8 cellular contexts compared by ENCODE assay signal in genomic region chr12:89352242-89352491, GRCh38. TPM values are rescaled to one million over a fixed set of nuclear protein-coding genes. Genes with fewer than 3 reads are reported as not detected.
DNase-seq lines count a peak whose midpoint lies in the region; ATAC-seq and TF ChIP-seq lines count a peak whose summit lies in the region.

No MANE protein-coding gene starts in this region.

- H3K4me3 Mint-ChIP-seq in T-cell: peak overlapping the region; percentile 84 to 88 (median 87)

- CTCF ChIA-PET in T-cell (lab: Charles Lee): interaction anchor here in 1 of 2 donors (1.2 to 1.5 kb wide), 2 partner anchors 89 to 107 kb away, joined by 3 to 5 read pairs; no protein-coding TSS in a partner anchor

- peak in 2 of 3 donors; percentile 95 to 99 for TF ChIP-seq POLR2A in spleen (IDR thresholded peaks at IDR 0.05)

- H3K9me3 ChIP-seq in right atrium auricular region (no peaks in the 10 kb centered on the region), spleen (no peaks in the 10 kb centered on the region)

- DNase-seq in NCI-H2107 treated with DMSO at 0.1 percent for 48 hours (lab: John Stamatoyannopoulos, UW; ENCODE audit: unreplicated experiment) (peak; percentile 64), NCI-H2107 (lab: John Stamatoyannopoulos, UW) (no peak), T-cell (no peak), right atrium auricular region (ENCODE audit: low spot score) (no peak), spleen (no peak), Ammon's horn (ENCODE audit: low spot score) (no peak)
- no peak for DNase-seq in stimulated activated CD8-positive, alpha-beta memory T cell treated with anti-CD3 and anti-CD28 coated beads, Interleukin-4, amount 100 ng/mL, for 48 hours

- no peaks in the 10 kb centered on the region for H3K9me3 Mint-ChIP-seq in T-cell

- no peaks in the 10 kb centered on the region for H3K27me3 ChIP-seq in right atrium auricular region
- H3K27me3 ChIP-seq in spleen (replicated peaks in 1 of 7): no peaks in the 10 kb centered on the region

- H3K4me1 ChIP-seq in right atrium auricular region (peaks cover 0 to 49% of the 10 kb centered on the region in 2 donors), spleen (peaks cover 23 to 87% (median 67%) of the 10 kb centered on the region in 6 donors)

- peak overlapping the region; percentile 89 to 92 for H3K27ac Mint-ChIP-seq in T-cell

- 0 to 1% (median 0%) methylated on average over 10 of the region's 10 CpGs for WGBS in spleen, 5 donors

- no peaks in the 10 kb centered on the region for H3K27me3 Mint-ChIP-seq in T-cell

- H3K36me3 Mint-ChIP-seq in T-cell: no peaks in the 10 kb centered on the region

- peak overlapping the region; percentile 99 to 100 for H3K27ac ChIP-seq in right atrium auricular region
- H3K27ac ChIP-seq in spleen: peak overlapping the region; percentile 97 to 100 (median 98)

- peak overlapping the region; percentile 84 to 88 for H3K4me3 ChIP-seq in right atrium auricular region
- peak overlapping the region; percentile 79 to 93 (median 84) for H3K4me3 ChIP-seq in spleen

- H3K4me1 Mint-ChIP-seq in T-cell: peaks cover 49 to 69% (median 49%) of the 10 kb centered on the region in 3 donors

- POLR2A ChIA-PET in T-cell (lab: Charles Lee): interaction anchor here in 1 of 2 donors (0.6 kb wide), 1 partner anchor 239 kb away, joined by 3 read pairs; no protein-coding TSS in a partner anchor

- no peak for ATAC-seq in T-cell (replicated peaks in 1 of 4)
- ATAC-seq in HG03354 (IDR thresholded peaks at IDR 0.05; ENCODE audit: poor library complexity, severe bottlenecking, unreplicated experiment): no peak

- intact Hi-C loops in spleen (cut with DNase I; ENCODE audit: low total_unique reads): loop anchor here (5.0 to 10.0 kb wide), 2 partner anchors 170 to 297 kb away; partner anchors contain the start of gene GALNT4

- H3K36me3 ChIP-seq in right atrium auricular region (peaks cover 22% of the 10 kb centered on the region), spleen (peaks cover 0 to 36% (median 20%) of the 10 kb centered on the region in 6 donors)

- no peak for TF ChIP-seq CTCF in right atrium auricular region (IDR thresholded peaks at IDR 0.05)
- TF ChIP-seq CTCF in spleen (IDR thresholded peaks at IDR 0.05 in 8 of 11, conservative IDR thresholded peaks at IDR 0.05 in 3 of 11): peak in 1 of 11 experiments; percentile 5

RNA-seq across cellular contexts. Expression of gene DUSP6, which starts 0.1 kb away (rescaled TPM):
- total RNA-seq in T-cell: 10 to 100 TPM in 1 of 5 donors, 1 to 10 TPM in 4; 2.7 to 13.7 (median 3.1) TPM
- 10 to 100 TPM; 25.7 to 54.1 TPM for total RNA-seq in right atrium auricular region
- 100 to 1,000 TPM; 104 to 193 (median 143) TPM for total RNA-seq in spleen
- 10 to 100 TPM; 34.7 to 43.0 (median 35.1) TPM for polyA plus RNA-seq in spleen
